32 cellular contexts compared by ENCODE assay signal in genomic region chr17:44258811-44259351, GRCh38. TPM values are rescaled to one million over a fixed set of nuclear protein-coding genes. Genes with fewer than 3 reads are reported as not detected.
"Had no signal": no experiment of that assay in that cellular context is flagged by ENCODE, and none has a peak within 500 bp of the region (broad histone marks: within the 10 kb centered on the region; RNA-seq: fewer than 3 reads in every experiment).

No MANE protein-coding gene starts in this region.

- H3K36me3 Mint-ChIP-seq: activated naive CD8-positive, alpha-beta T cell; natural killer cell treated with Interleukin-12 subunit alpha and Interleukin-12 subunit beta and Interleukin-15 and Interleukin-18, amount 100 ng/mL, for 72 hours; stimulated activated memory B cell treated with anti-CD40 and anti-IgM and Interleukin-4, amounts not matched to agents 10 μg/mL and 1 μg/mL and 100 μg/mL, for 72 hours had no signal

- H3K4me3 ChIP-seq: adrenal gland, hepatocyte, pancreas, psoas muscle, skin epidermis, stomach, suprapubic skin, vagina had no signal

- H3K36me3 ChIP-seq: adrenal gland, neutrophil, pancreas, stomach, suprapubic skin, vagina had no signal

- H3K27me3 ChIP-seq: adrenal gland, hepatocyte, neutrophil, pancreas, suprapubic skin, vagina had no signal

- H3K4me1 ChIP-seq: adrenal gland, foreskin keratinocyte, pancreas, psoas muscle, stomach, suprapubic skin, vagina had no signal

- H3K79me2 ChIP-seq: hepatocyte had no signal

- H3K27me3 Mint-ChIP-seq: activated naive CD8-positive, alpha-beta T cell had no signal

- H3K27ac ChIP-seq: adrenal gland, foreskin keratinocyte, hepatocyte, neutrophil, pancreas, psoas muscle, stomach, suprapubic skin, vagina had no signal

- H3K4me1 Mint-ChIP-seq: stimulated activated memory B cell treated with anti-CD40 and anti-IgM and Interleukin-4, amounts not matched to agents 10 μg/mL and 1 μg/mL and 100 μg/mL, for 72 hours had no signal

- FAIRE-seq: astrocyte, pancreas had no signal

- H2AFZ ChIP-seq: hepatocyte had no signal

- DNase-seq: activated CD4-positive, alpha-beta T cell treated with anti-CD3 and anti-CD28 coated beads for 4 hours; activated CD4-positive, alpha-beta T cell treated with anti-CD3 and anti-CD28 coated beads, Interleukin-2, amount 50 U/mL, for 48 hours; activated CD4-positive, CD25-positive, alpha-beta regulatory T cell; activated CD8-positive, alpha-beta memory T cell treated with anti-CD3 and anti-CD28 coated beads, Interleukin-2, amount 50 U/mL, for 48 hours; activated naive CD4-positive, alpha-beta T cell; activated T-cell treated with anti-CD3 and anti-CD28 coated beads, Interleukin-2, amount 50 U/mL, for 4 hours; adrenal gland; central memory CD4-positive, alpha-beta T cell; dermis blood vessel endothelial cell; effector CD8-positive, alpha-beta T cell; erythroblast; foreskin keratinocyte; kidney glomerular epithelial cell; left ventricle myocardium superior; pancreas; psoas muscle; stimulated activated CD4-positive, alpha-beta T cell treated with anti-CD3 and anti-CD28 coated beads, Interleukin-1b, Interleukin-23, amount 100 ng/mL, for 48 hours; stomach; trophoblast cell had no signal

- H3K9me3 ChIP-seq: adrenal gland, neutrophil, pancreas, psoas muscle, stomach, suprapubic skin, vagina had no signal

- H3K27ac Mint-ChIP-seq: activated naive CD8-positive, alpha-beta T cell; activated T-helper 2 cell treated with anti-CD3 and anti-CD28 coated beads, Interferon-gamma antibody, Interleukin-2, Interleukin-4, amounts not matched to agents 10 μg/mL and 5 μg/mL and 100 μg/mL, durations not matched to agents 14 hours and 24 hours and 36 hours; stimulated activated memory B cell treated with anti-CD40 and anti-IgM and Interleukin-4, amounts not matched to agents 10 μg/mL and 1 μg/mL and 100 μg/mL, for 72 hours; T-helper 2 cell treated with Interferon-gamma antibody and Interleukin-4, amounts not matched to agents 5 μg/mL and 100 μg/mL, for 36 hours had no signal

- H3K4me3 Mint-ChIP-seq: activated naive CD8-positive, alpha-beta T cell; activated T-cell treated with anti-CD3 and anti-CD28 coated beads, Interleukin-2, amount 50 U/mL, for 4 hours; natural killer cell treated with Interleukin-12 subunit alpha and Interleukin-12 subunit beta and Interleukin-15 and Interleukin-18, amount 100 ng/mL, for 72 hours; stimulated activated memory B cell treated with anti-CD40 and anti-IgM and Interleukin-4, amounts not matched to agents 10 μg/mL and 1 μg/mL and 100 μg/mL, for 72 hours; T-helper 2 cell treated with Interferon-gamma antibody and Interleukin-4, amounts not matched to agents 5 μg/mL and 100 μg/mL, for 36 hours had no signal

- H3K4me2 ChIP-seq: hepatocyte had no signal

- ATAC-seq: foreskin keratinocyte; left ventricle myocardium superior; pancreas; psoas muscle; right cardiac atrium; stimulated activated memory B cell treated with anti-CD40 and anti-IgM and Interleukin-4, amounts not matched to agents 10 μg/mL and 1 μg/mL and 100 μg/mL, for 72 hours had no signal

- H3K9me3 Mint-ChIP-seq: activated T-cell treated with anti-CD3 and anti-CD28 coated beads, Interleukin-2, amount 50 U/mL, for 4 hours; activated T-helper 2 cell treated with anti-CD3 and anti-CD28 coated beads, Interferon-gamma antibody, Interleukin-2, Interleukin-4, amounts not matched to agents 10 μg/mL and 5 μg/mL and 100 μg/mL, durations not matched to agents 14 hours and 24 hours and 36 hours; natural killer cell treated with Interleukin-12 subunit alpha and Interleukin-12 subunit beta and Interleukin-15 and Interleukin-18, amount 100 ng/mL, for 72 hours; stimulated activated memory B cell treated with anti-CD40 and anti-IgM and Interleukin-4, amounts not matched to agents 10 μg/mL and 1 μg/mL and 100 μg/mL, for 72 hours; T-helper 2 cell treated with Interferon-gamma antibody and Interleukin-4, amounts not matched to agents 5 μg/mL and 100 μg/mL, for 36 hours had no signal

RNA-seq across cellular contexts. Expression of gene SLC4A1, which starts 9.1 kb away (rescaled TPM):
- total RNA-seq: activated CD8-positive, alpha-beta memory T cell treated with anti-CD3 and anti-CD28 coated beads for 36 hours; activated T-cell treated with anti-CD3 and anti-CD28 coated beads, Interleukin-2, amount 50 U/mL, for 4 hours; activated T-helper 2 cell treated with anti-CD3 and anti-CD28 coated beads, Interferon-gamma antibody, Interleukin-2, Interleukin-4, amounts not matched to agents 10 μg/mL and 5 μg/mL and 100 μg/mL, durations not matched to agents 14 hours and 24 hours and 36 hours; astrocyte; dermis blood vessel endothelial cell; foreskin keratinocyte; hepatocyte; left ventricle myocardium superior; natural killer cell treated with Interleukin-12 subunit alpha and Interleukin-12 subunit beta and Interleukin-15 and Interleukin-18, amount 100 ng/mL, for 72 hours; vagina had no signal
- polyA plus RNA-seq: foreskin keratinocyte, hepatocyte, pancreas, stomach had no signal
